In the genomic region with DNA sequence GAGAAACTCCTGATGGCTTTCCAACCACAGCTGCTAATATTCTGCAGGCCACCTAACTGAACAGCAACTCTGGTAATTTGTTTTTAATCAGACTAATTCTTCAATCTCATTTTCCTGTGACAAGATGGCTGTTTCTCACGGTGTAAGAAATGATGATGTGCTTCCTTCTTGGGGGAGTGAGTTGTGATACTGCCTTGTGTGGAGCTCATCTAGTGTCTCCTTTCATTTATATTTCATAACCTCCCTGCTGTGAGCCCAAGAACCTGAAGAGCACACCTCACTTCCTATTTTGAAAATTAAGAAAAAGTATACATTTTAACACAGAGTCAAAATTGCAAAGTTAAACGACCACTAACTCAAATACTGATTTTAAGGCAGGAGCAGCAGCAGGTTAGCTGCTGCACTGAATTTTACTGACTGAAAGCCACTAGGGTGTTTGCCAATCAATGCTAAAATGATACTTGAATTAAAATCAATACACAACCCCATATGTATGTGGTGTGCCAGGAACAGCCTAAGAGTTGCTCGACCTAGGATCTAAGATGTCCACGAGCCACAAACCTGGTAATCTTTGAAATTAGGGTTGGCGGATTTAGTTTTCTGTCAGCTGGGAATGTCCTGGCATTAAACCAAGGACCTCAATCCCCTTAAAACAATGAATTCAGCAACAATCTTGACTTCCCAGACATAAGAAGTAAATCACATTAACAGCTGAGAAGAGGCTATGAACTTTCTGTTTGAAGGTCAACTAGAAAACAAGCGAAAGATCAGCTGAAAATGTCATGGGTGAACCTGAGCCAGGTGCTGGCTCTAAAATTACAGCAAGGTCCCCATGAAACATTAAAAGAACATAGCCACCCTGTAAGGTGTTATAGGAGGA, we compare ENCODE assay signal across 18 cellular contexts. TPM values are rescaled to one million over a fixed set of nuclear protein-coding genes. Genes with fewer than 3 reads are reported as not detected.
DNase-seq lines count a peak whose midpoint lies in the region; ATAC-seq and TF ChIP-seq lines count a peak whose summit lies in the region.
"Had no signal": no experiment of that assay in that cellular context is flagged by ENCODE, and none has a peak within 500 bp of the region (broad histone marks: within the 10 kb centered on the region; RNA-seq: fewer than 3 reads in every experiment).

No MANE protein-coding gene starts in this region.

- peaks cover 9% of the 10 kb centered on the region for H3K27me3 Mint-ChIP-seq in CD4-positive, CD25-positive, alpha-beta regulatory T cell
- no peaks in the 10 kb centered on the region for H3K27me3 Mint-ChIP-seq in naive thymus-derived CD4-positive, alpha-beta T cell

- TF ChIP-seq POLR2A in body of pancreas (IDR thresholded peaks at IDR 0.05): no peak

- H3K4me1 ChIP-seq in CD4-positive, CD25-positive, alpha-beta regulatory T cell (ENCODE audit: control insufficient read depth, insufficient read depth, low read length, poor library complexity, severe bottlenecking): peaks cover 29% of the 10 kb centered on the region
- no peaks in the 10 kb centered on the region for H3K4me1 ChIP-seq in HUES48 (ENCODE audit: control insufficient read depth, insufficient read depth, low read length)
- H3K4me1 ChIP-seq in naive thymus-derived CD4-positive, alpha-beta T cell (ENCODE audit: control insufficient read depth in 2 of 2, insufficient read depth in 2 of 2, low read length in 2 of 2): peaks cover 22 to 66% of the 10 kb centered on the region in 2 donors
- peaks cover 13% of the 10 kb centered on the region for H3K4me1 ChIP-seq in body of pancreas
- H3K4me1 ChIP-seq: tibial artery had no signal

- CTCF ChIA-PET in naive thymus-derived CD4-positive, alpha-beta T cell (lab: Charles Lee): interaction anchor here (0.6 to 1.1 kb wide), 4 partner anchors 25 to 295 kb away, joined by 3 to 4 read pairs (median 3); no protein-coding TSS in a partner anchor

- peak in 1 of 2 donors; percentile 8 for ATAC-seq in CD4-positive, CD25-positive, alpha-beta regulatory T cell (ENCODE audit: low read depth in 2 of 2)
- no peak for ATAC-seq in activated naive CD4-positive, alpha-beta T cell treated with anti-CD3 and anti-CD28 coated beads, Interleukin-2, amount 50 U/mL, for 72 hours
- no peak for ATAC-seq in naive thymus-derived CD4-positive, alpha-beta T cell
- ATAC-seq in body of pancreas (no peak), GM18502 (IDR thresholded peaks at IDR 0.05; ENCODE audit: poor library complexity, unreplicated experiment) (no peak)
- ATAC-seq: sciatic nerve had no signal

- H3K36me3 Mint-ChIP-seq in CD4-positive, CD25-positive, alpha-beta regulatory T cell: no peaks in the 10 kb centered on the region
- peaks cover 16 to 33% of the 10 kb centered on the region in 2 donors for H3K36me3 Mint-ChIP-seq in activated naive CD4-positive, alpha-beta T cell treated with anti-CD3 and anti-CD28 coated beads, Interleukin-2, amount 50 U/mL, for 72 hours
- peaks cover 4 to 44% (median 23%) of the 10 kb centered on the region in 5 donors for H3K36me3 Mint-ChIP-seq in naive thymus-derived CD4-positive, alpha-beta T cell

- H3K27me3 ChIP-seq in CD4-positive, CD25-positive, alpha-beta regulatory T cell (ENCODE audit: control insufficient read depth, insufficient read depth, low read length): no peaks in the 10 kb centered on the region
- H3K27me3 ChIP-seq in HUES48 (ENCODE audit: control insufficient read depth, insufficient read depth, low read length): no peaks in the 10 kb centered on the region
- H3K27me3 ChIP-seq in naive thymus-derived CD4-positive, alpha-beta T cell (ENCODE audit: control insufficient read depth in 2 of 2, insufficient read depth in 2 of 2, low read length in 2 of 2): no peaks in the 10 kb centered on the region
- no peaks in the 10 kb centered on the region for H3K27me3 ChIP-seq in body of pancreas
- H3K27me3 ChIP-seq: BLaER1, tibial artery had no signal

- no peak for TF ChIP-seq CTCF in body of pancreas (IDR thresholded peaks at IDR 0.05)

- WGBS in body of pancreas, 2 donors: 35 to 39% methylated on average over 6 of the region's 6 CpGs

- peak overlapping the region; percentile 37 for H3K27ac ChIP-seq in CD4-positive, CD25-positive, alpha-beta regulatory T cell (ENCODE audit: insufficient read depth, low read length, poor library complexity, severe bottlenecking)
- H3K27ac ChIP-seq in HUES48 (ENCODE audit: low read depth, low read length): peak overlapping the region; percentile 1
- peak overlapping the region; percentile 72 for H3K27ac ChIP-seq in naive thymus-derived CD4-positive, alpha-beta T cell (ENCODE audit: low read depth, low read length)
- peak overlapping the region in 1 of 4 donors; percentile 3 for H3K27ac ChIP-seq in body of pancreas
- H3K27ac ChIP-seq: BLaER1, SK-N-MC, tibial artery had no signal

- in situ Hi-C loops in G401 (cut with HindIII; ENCODE audit: low sequenced_read_pairs): no loop called here

- intact Hi-C loops in naive thymus-derived CD4-positive, alpha-beta T cell (cut with micrococcal nuclease): loop anchor here in 1 of 2 donors (1.0 kb wide), 1 partner anchor 10 kb away; no protein-coding TSS in a partner anchor
- intact Hi-C loops in body of pancreas (cut with DNase I): no loop called here
- intact Hi-C loops in posterior cingulate gyrus (cut with DNase I): no loop called here

- no peaks in the 10 kb centered on the region for H3K9me3 Mint-ChIP-seq in CD4-positive, CD25-positive, alpha-beta regulatory T cell
- H3K9me3 Mint-ChIP-seq in activated naive CD4-positive, alpha-beta T cell treated with anti-CD3 and anti-CD28 coated beads, Interleukin-2, amount 50 U/mL, for 72 hours: no peaks in the 10 kb centered on the region
- H3K9me3 Mint-ChIP-seq in naive thymus-derived CD4-positive, alpha-beta T cell: peaks cover 0 to 2% (median 0%) of the 10 kb centered on the region in 11 donors

- H3K4me3 ChIP-seq in CD4-positive, CD25-positive, alpha-beta regulatory T cell (ENCODE audit: low read depth, low read length): peak overlapping the region; percentile 34
- H3K4me3 ChIP-seq in HUES48 (ENCODE audit: low read depth, low read length) (no peak overlapping the region), body of pancreas (no peak overlapping the region)
- no peak overlapping the region for H3K4me3 ChIP-seq in naive thymus-derived CD4-positive, alpha-beta T cell (ENCODE audit: low read length)
- H3K4me3 ChIP-seq: BLaER1, SK-N-MC, tibial artery had no signal

- DNase-seq in CD4-positive, CD25-positive, alpha-beta regulatory T cell: peak in 1 of 3 donors; percentile 41
- no peak for DNase-seq in activated naive CD4-positive, alpha-beta T cell treated with anti-CD3 and anti-CD28 coated beads, Interleukin-2, amount 50 U/mL, for 72 hours (ENCODE audit: low spot score in 2 of 2)
- DNase-seq in naive thymus-derived CD4-positive, alpha-beta T cell: peak in 6 of 9 donors; percentile 24 to 63 (median 44)
- DNase-seq in body of pancreas (no peak), G401 (ENCODE audit: low spot score) (no peak), posterior cingulate gyrus (no peak)
- DNase-seq: activated CD8-positive, alpha-beta memory T cell treated with anti-CD3 and anti-CD28 coated beads, Interleukin-2, amount 50 U/mL, for 4 hours; amygdala; DMS79; foreskin melanocyte; NCI-H1417; NCI-H226; tibial artery had no signal

- H3K4me1 Mint-ChIP-seq in CD4-positive, CD25-positive, alpha-beta regulatory T cell: peaks cover 27 to 70% (median 44%) of the 10 kb centered on the region in 4 donors
- H3K4me1 Mint-ChIP-seq in naive thymus-derived CD4-positive, alpha-beta T cell: peaks cover 42 to 93% (median 84%) of the 10 kb centered on the region in 7 donors

- POLR2A ChIA-PET in naive thymus-derived CD4-positive, alpha-beta T cell (lab: Charles Lee): interaction anchor here (0.7 to 2.6 kb wide), 19 partner anchors 9 to 289 kb away, joined by 3 to 10 read pairs (median 4); no protein-coding TSS in a partner anchor

- H3K9ac ChIP-seq in HUES48 (ENCODE audit: low read depth, low read length): no peak overlapping the region
- H3K9ac ChIP-seq: BLaER1 had no signal

- H3K36me3 ChIP-seq in CD4-positive, CD25-positive, alpha-beta regulatory T cell (ENCODE audit: control insufficient read depth, insufficient read depth, low read length): no peaks in the 10 kb centered on the region
- H3K36me3 ChIP-seq in HUES48 (ENCODE audit: control insufficient read depth, insufficient read depth, low read length) (no peaks in the 10 kb centered on the region), body of pancreas (replicated peaks in 1 of 2; ENCODE audit: insufficient read depth in 1 of 2, low read depth in 2 of 2) (no peaks in the 10 kb centered on the region)
- H3K36me3 ChIP-seq in naive thymus-derived CD4-positive, alpha-beta T cell (ENCODE audit: control insufficient read depth in 2 of 3, insufficient read depth in 3 of 3, low read length in 3 of 3): no peaks in the 10 kb centered on the region
- H3K36me3 ChIP-seq: tibial artery had no signal

- no peaks in the 10 kb centered on the region for H3K9me3 ChIP-seq in CD4-positive, CD25-positive, alpha-beta regulatory T cell (ENCODE audit: control insufficient read depth in 2 of 2, low read length in 2 of 2)
- H3K9me3 ChIP-seq in HUES48 (ENCODE audit: control insufficient read depth, insufficient read depth, low read length) (no peaks in the 10 kb centered on the region), body of pancreas (no peaks in the 10 kb centered on the region)
- no peaks in the 10 kb centered on the region for H3K9me3 ChIP-seq in naive thymus-derived CD4-positive, alpha-beta T cell (ENCODE audit: control insufficient read depth in 2 of 3, low read length in 3 of 3)
- H3K9me3 ChIP-seq: BLaER1, tibial artery had no signal

- peak overlapping the region; percentile 34 to 91 (median 87) for H3K27ac Mint-ChIP-seq in CD4-positive, CD25-positive, alpha-beta regulatory T cell
- H3K27ac Mint-ChIP-seq in activated naive CD4-positive, alpha-beta T cell treated with anti-CD3 and anti-CD28 coated beads, Interleukin-2, amount 50 U/mL, for 72 hours: peak overlapping the region; percentile 84 to 96
- H3K27ac Mint-ChIP-seq in naive thymus-derived CD4-positive, alpha-beta T cell: peak overlapping the region; percentile 81 to 97 (median 94)

- peak overlapping the region; percentile 13 to 34 (median 18) for H3K4me3 Mint-ChIP-seq in CD4-positive, CD25-positive, alpha-beta regulatory T cell
- peak overlapping the region; percentile 13 to 84 (median 66) for H3K4me3 Mint-ChIP-seq in naive thymus-derived CD4-positive, alpha-beta T cell

RNA-seq across cellular contexts. Expression of a gene that starts 57.7 kb away (rescaled TPM):
- total RNA-seq in CD4-positive, CD25-positive, alpha-beta regulatory T cell: 51.3 TPM
- 10 to 100 TPM in 1 of 4 donors, 1 to 10 TPM in 3; 3.8 to 12.2 (median 5.7) TPM for polyA plus RNA-seq in CD4-positive, CD25-positive, alpha-beta regulatory T cell
- 10 to 100 TPM; 48.7 to 90.8 TPM for total RNA-seq in activated naive CD4-positive, alpha-beta T cell treated with anti-CD3 and anti-CD28 coated beads, Interleukin-2, amount 50 U/mL, for 72 hours
- 100 to 1,000 TPM in 4 of 5 experiments, 10 to 100 TPM in 1; 33.0 to 193 (median 133) TPM for total RNA-seq in naive thymus-derived CD4-positive, alpha-beta T cell
- 10 to 100 TPM; 24.8 to 26.5 TPM for polyA plus RNA-seq in naive thymus-derived CD4-positive, alpha-beta T cell
- 1 to 10 TPM; 2.1 to 3.3 TPM for total RNA-seq in body of pancreas
- 0.37 and 0.71 TPM in 2 replicates for total RNA-seq in G401 (2014; rRNA removed; shearing (Covaris generic))

Comparison
In these comparisons a context has a peak if more than half of its experiments do, and no peak if none do; other contexts are left out.
1. DNase-seq: peak in naive thymus-derived CD4-positive, alpha-beta T cell (6 of 9); none in activated naive CD4-positive, alpha-beta T cell treated with anti-CD3 and anti-CD28 coated beads, Interleukin-2, amount 50 U/mL, for 72 hours (0 of 2), body of pancreas (0 of 4), G401 (single experiment) and posterior cingulate gyrus (0 of 10).
2. RNA of a gene that starts 57.7 kb away (total RNA-seq): 33.0 to 193 TPM in naive thymus-derived CD4-positive, alpha-beta T cell, 48.7 to 90.8 TPM in activated naive CD4-positive, alpha-beta T cell treated with anti-CD3 and anti-CD28 coated beads, Interleukin-2, amount 50 U/mL, for 72 hours and 51.3 TPM in CD4-positive, CD25-positive, alpha-beta regulatory T cell (single experiment); 2.1 to 3.3 TPM in body of pancreas and 0.37 to 0.71 TPM in G401; every median in the first group is over 4 times any median in the second.
3. Peak in every context shown above with its lines, with median percentiles within 50 percentile points of each other: H3K27ac Mint-ChIP-seq.